17 cellular contexts compared by ENCODE assay signal in genomic region chr1:109412551-109412950, GRCh38. TPM values are rescaled to one million over a fixed set of nuclear protein-coding genes. Genes with fewer than 3 reads are reported as not detected.
DNase-seq lines count a peak whose midpoint lies in the region; ATAC-seq and TF ChIP-seq lines count a peak whose summit lies in the region.
"Had no signal": no experiment of that assay in that cellular context is flagged by ENCODE, and none has a peak within 500 bp of the region (broad histone marks: within the 10 kb centered on the region; RNA-seq: fewer than 3 reads in every experiment).

No MANE protein-coding gene starts in this region.

- DNase-seq in PC-3 (no peak), epidermal melanocyte (ENCODE audit: insufficient read length, low spot score) (peak; percentile 24), CD1c-positive myeloid dendritic cell (ENCODE audit: extremely low spot score) (no peak), GM13977 (ENCODE audit: low spot score) (no peak)
- DNase-seq: ACHN; BE2C; C1 segment of cervical spinal cord; CD4-positive, alpha-beta T cell; DMS153; DMS79; GF-D8; GM23248; KG1 had no signal

- intact Hi-C loops in PC-3 (cut with micrococcal nuclease) = loop anchor here (1.0 kb wide), 1 partner anchor 14 kb away; the partner anchor contains the start of gene PSMA5

- TF ChIP-seq CTCF in HEK293 (tag by site-specific recombination; IDR thresholded peaks at IDR 0.05) (no peak), PC-3 (conservative IDR thresholded peaks at IDR 0.05; ENCODE audit: low read depth, low read length) (no peak), GM13977 (IDR thresholded peaks at IDR 0.05; ENCODE audit: extremely low read depth, insufficient read depth, missing control alignments) (no peak)

- peaks cover 35 to 100% of the 10 kb centered on the region in 2 experiments for H3K36me3 ChIP-seq in HEK293 (ENCODE audit: control insufficient read depth in 2 of 2, insufficient read depth in 1 of 2, low read length in 2 of 2)
- peaks cover 83% of the 10 kb centered on the region for H3K36me3 ChIP-seq in PC-3 (ENCODE audit: low read depth, low read length)

- H3K27me3 ChIP-seq in PC-3 (ENCODE audit: low read length) = no peaks in the 10 kb centered on the region
- H3K27me3 ChIP-seq: BE2C had no signal

- H3K4me1 ChIP-seq in HEK293 (ENCODE audit: control insufficient read depth, insufficient read depth, low read length) (no peaks in the 10 kb centered on the region), PC-3 (ENCODE audit: insufficient read depth, low read length) (no peaks in the 10 kb centered on the region)
- H3K4me1 ChIP-seq: BE2C, HAP-1 had no signal

- peaks cover 53% of the 10 kb centered on the region for H3K79me2 ChIP-seq in PC-3 (ENCODE audit: low read length)

- BruUV-seq in PC-3 (replicated peaks; lab: Mats Ljungman, UMichigan) = no TSS peak

- ATAC-seq in PC-3 (peak; percentile 70), HG02981 (IDR thresholded peaks at IDR 0.05; ENCODE audit: unreplicated experiment) (no peak), HG02840 (IDR thresholded peaks at IDR 0.05; ENCODE audit: low FRiP score, unreplicated experiment) (no peak)

- H3K4me3 ChIP-seq in HEK293 (ENCODE audit: low read depth, low read length) (no peak overlapping the region), PC-3 (ENCODE audit: low read length) (no peak overlapping the region)
- H3K4me3 ChIP-seq: GM23248, HAP-1 had no signal

- H3K9me3 ChIP-seq in HEK293 (ENCODE audit: control insufficient read depth, insufficient read depth, low read depth, low read length) = no peaks in the 10 kb centered on the region
- H3K9me3 ChIP-seq in PC-3 (ENCODE audit: low read length) = no peaks in the 10 kb centered on the region
- H3K9me3 ChIP-seq: BE2C, HAP-1 had no signal

- in situ Hi-C loops in GM13977 (cut with MboI; ENCODE audit: low pct_unique_long_range_greater_than_20kb, low sequenced_read_pairs, unreplicated experiment) = no loop called here

- H3K4me2 ChIP-seq in PC-3 (ENCODE audit: low read length) = no peak overlapping the region

- H3K9ac ChIP-seq in PC-3 (ENCODE audit: low read length) = no peak overlapping the region
- H3K9ac ChIP-seq: GM23248 had no signal

- CTCF ChIA-PET in HEK293 (lab: Yijun Ruan, JAX) (interaction anchor here (0.9 to 1.5 kb wide), 3 partner anchors 12 to 78 kb away, joined by 3 to 6 read pairs (median 5); no protein-coding TSS in a partner anchor), PC-3 (lab: Charles Lee) (no interaction called here)

- H3K27ac ChIP-seq in HEK293 (ENCODE audit: extremely low read depth, low read depth, low read length) (no peak overlapping the region), PC-3 (ENCODE audit: low read length) (no peak overlapping the region)
- H3K27ac ChIP-seq: GM23248 had no signal

- H4K20me1 ChIP-seq in PC-3 (ENCODE audit: low read length) = peaks cover 32% of the 10 kb centered on the region

- H2AFZ ChIP-seq in PC-3 (ENCODE audit: low read length) = no peak overlapping the region
- H2AFZ ChIP-seq: GM23248 had no signal

- H3K9me2 ChIP-seq in PC-3 (replicated peaks; ENCODE audit: low read length) = no peaks in the 10 kb centered on the region

- H3F3A ChIP-seq in PC-3 (ENCODE audit: low read length, unreplicated experiment) = no peaks in the 10 kb centered on the region

- POLR2A ChIA-PET in HEK293 (lab: Yijun Ruan, JAX) (interaction anchor here (1.1 kb wide), 1 partner anchor 13 kb away, joined by 3 read pairs; no protein-coding TSS in a partner anchor), PC-3 (lab: Charles Lee; ENCODE audit: unreplicated experiment) (interaction anchor here (0.5 to 0.7 kb wide), 2 partner anchors 51 to 62 kb away, joined by 3 to 17 read pairs; no protein-coding TSS in a partner anchor)

TF ChIP-seq in HEK293, 187 proteins besides CTCF, POLR2A, EP300 and RAD21:
- TF ChIP-seq ZNF311 (tag by site-specific recombination; IDR thresholded peaks at IDR 0.05; ENCODE audit: borderline replicate concordance) (no peak), ZNF560 (tag by site-specific recombination; IDR thresholded peaks at IDR 0.05; ENCODE audit: borderline replicate concordance) (no peak), EGR2 (tag by site-specific recombination; IDR thresholded peaks at IDR 0.05; ENCODE audit: low read depth) (peak; percentile 36; the same call in 1 of the 2 replicates), ZNF2 (tag by site-specific recombination; IDR thresholded peaks at IDR 0.05) (no peak)

RNA-seq across cellular contexts. Expression of gene PSMA5, which starts 13.7 kb away (rescaled TPM):
- total RNA-seq in PC-3 (2014; rRNA removed) = 84.1 and 86.9 TPM in 2 replicates

RNA-seq across cellular contexts. Expression of gene SORT1, which starts 14.8 kb away (rescaled TPM):
- 9.2 and 14.3 TPM in 2 replicates for total RNA-seq in PC-3 (2014; rRNA removed)

RNA-seq across cellular contexts. Expression of gene SYPL2, which starts 53.8 kb away (rescaled TPM):
- not detected in 2 replicates for total RNA-seq in PC-3 (2014; rRNA removed)
- total RNA-seq: CD4-positive, alpha-beta T cell had no signal
